ENCODE assay signal across 22 cellular contexts in genomic region chr15:93317772-93318171, GRCh38.
DNase-seq lines count a peak whose midpoint lies in the region; ATAC-seq and TF ChIP-seq lines count a peak whose summit lies in the region.
"Had no signal": no experiment of that assay in that cellular context is flagged by ENCODE, and none has a peak within 500 bp of the region (broad histone marks: within the 10 kb centered on the region; RNA-seq: fewer than 3 reads in every experiment).

No MANE protein-coding gene starts in this region.

- no peaks in the 10 kb centered on the region for H3K4me1 Mint-ChIP-seq in osteocyte (ENCODE audit: unreplicated experiment)
- H3K4me1 Mint-ChIP-seq: CD4-positive, alpha-beta memory T cell; CD4-positive, CD25-positive, alpha-beta regulatory T cell; CD8-positive, alpha-beta memory T cell had no signal

- no peak for TF ChIP-seq CTCF in osteocyte (IDR thresholded peaks at IDR 0.05)

- peaks cover 2% of the 10 kb centered on the region for H3K27me3 Mint-ChIP-seq in osteocyte (ENCODE audit: unreplicated experiment)

- no peak for ATAC-seq in sciatic nerve
- ATAC-seq in HG03460 (IDR thresholded peaks at IDR 0.05; ENCODE audit: unreplicated experiment), result no peak
- no peak for ATAC-seq in Right ventricle myocardium superior (ENCODE audit: poor library complexity)
- ATAC-seq: A549 had no signal

- H3K9me3 Mint-ChIP-seq in osteocyte (ENCODE audit: unreplicated experiment), result peaks cover 11% of the 10 kb centered on the region
- H3K9me3 Mint-ChIP-seq: CD4-positive, alpha-beta memory T cell had no signal

- H3K27ac Mint-ChIP-seq in osteocyte (ENCODE audit: unreplicated experiment), result no peak overlapping the region
- H3K27ac Mint-ChIP-seq: CD4-positive, alpha-beta memory T cell; CD4-positive, CD25-positive, alpha-beta regulatory T cell had no signal

- no peak overlapping the region for H3K4me3 Mint-ChIP-seq in osteocyte (ENCODE audit: unreplicated experiment)
- H3K4me3 Mint-ChIP-seq: CD14-positive monocyte; CD4-positive, alpha-beta memory T cell; CD4-positive, CD25-positive, alpha-beta regulatory T cell; CD8-positive, alpha-beta memory T cell had no signal

- DNase-seq in ELF-1 (ENCODE audit: low read depth, low spot score), result peak; percentile 70
- DNase-seq in islet precursor cell, result peak; percentile 66
- peak; percentile 34 for DNase-seq in osteocyte (ENCODE audit: extremely low spot score, unreplicated experiment)
- DNase-seq in sciatic nerve (ENCODE audit: low spot score), result peak; percentile 15
- DNase-seq in Right ventricle myocardium superior, result no peak
- no peak for DNase-seq in AG08395 (ENCODE audit: low spot score)
- DNase-seq: BE2C; C1 segment of cervical spinal cord; CD4-positive, alpha-beta memory T cell; CD4-positive, CD25-positive, alpha-beta regulatory T cell; CD8-positive, alpha-beta memory T cell; COR-L47; DMS 273 treated with DMSO at 0.1 percent for 48 hours; DMS153; DMS53; DMS79; DND-41; EL; GF-D8 had no signal

- intact Hi-C loops in sciatic nerve (cut with DNase I), result no loop called here
- intact Hi-C loops in Right ventricle myocardium superior (cut with DNase I), result no loop called here

- H3K36me3 Mint-ChIP-seq in osteocyte (ENCODE audit: unreplicated experiment), result no peaks in the 10 kb centered on the region
- H3K36me3 Mint-ChIP-seq: CD14-positive monocyte; CD4-positive, alpha-beta memory T cell; CD4-positive, CD25-positive, alpha-beta regulatory T cell; CD8-positive, alpha-beta memory T cell had no signal

Comparison
In these comparisons a context has a peak if more than half of its experiments do, and no peak if none do; other contexts are left out.
1. DNase-seq: peak in ELF-1 (single experiment), islet precursor cell (single experiment), osteocyte (single experiment) and sciatic nerve (single experiment); none in Right ventricle myocardium superior (single experiment) and AG08395 (single experiment).